ENCODE assay signal across 1 cellular context in genomic region chr3:123535580-123535979, GRCh38.
TF ChIP-seq lines count a peak whose summit lies in the region.

No MANE protein-coding gene starts in this region.

TF ChIP-seq in GM23338, 12 proteins besides CTCF, POLR2A, EP300 and RAD21 (continued from another document):
- no peak for TF ChIP-seq ZNF462 (CRISPR knock-in tag; IDR thresholded peaks at IDR 0.05)
- TF ChIP-seq REST (IDR thresholded peaks at IDR 0.05; ENCODE audit: unreplicated experiment) = no peak
- TF ChIP-seq NANOG (IDR thresholded peaks at IDR 0.05; ENCODE audit: borderline replicate concordance) = no peak
- no peak for TF ChIP-seq JUNB (IDR thresholded peaks at IDR 0.05; ENCODE audit: unreplicated experiment)
